ENCODE assay signal across 24 cellular contexts in genomic region chr14:32590157-32590556, GRCh38.
"Had no signal": no experiment of that assay in that cellular context is flagged by ENCODE, and none has a peak within 500 bp of the region (broad histone marks: within the 10 kb centered on the region; RNA-seq: fewer than 3 reads in every experiment).

No MANE protein-coding gene starts in this region.

- H3K9me3 Mint-ChIP-seq: activated CD8-positive, alpha-beta T cell treated with anti-CD3 and anti-CD28 coated beads for 36 hours; activated naive CD8-positive, alpha-beta T cell treated with anti-CD3 and anti-CD28 coated beads, Interleukin-2, amount 10 ng/mL, durations not matched to agents 7 days and 5 days; T-helper 1 cell treated with Interleukin-12 subunit alpha and Interleukin-12 subunit beta and Interleukin-4 antibody, amounts not matched to agents 30 μg/mL and 1 μg/mL, for 36 hours had no signal

- H3K4me1 Mint-ChIP-seq: activated naive CD8-positive, alpha-beta T cell treated with anti-CD3 and anti-CD28 coated beads, Interleukin-2, amount 10 ng/mL, durations not matched to agents 7 days and 5 days had no signal

- DNase-seq: activated CD4-positive, alpha-beta T cell treated with anti-CD3 and anti-CD28 coated beads for 4 hours; activated CD8-positive, alpha-beta memory T cell treated with anti-CD3 and anti-CD28 coated beads, Interleukin-2, amount 50 U/mL, for 4 hours; activated CD8-positive, alpha-beta T cell treated with anti-CD3 and anti-CD28 coated beads for 36 hours; activated naive CD4-positive, alpha-beta T cell treated with anti-CD3 and anti-CD28 coated beads, Interleukin-2, amount 50 U/mL, for 16 hours; activated naive CD8-positive, alpha-beta T cell treated with anti-CD3 and anti-CD28 coated beads, Interleukin-2, amount 10 ng/mL, durations not matched to agents 7 days and 5 days; body of pancreas; cerebellar nuclear complex; NCI-H1105 treated with DMSO at 0.1 percent for 48 hours; NCI-H1436 treated with DMSO at 0.1 percent for 48 hours; NCI-H1930; NCI-H2107; NCI-H2171 treated with DMSO at 0.1 percent for 48 hours; NCI-H226; NCI-H526; NCI-H774; NK-92 treated with Interleukin-12 subunit alpha and Interleukin-12 subunit beta, amount 100 ng/mL, for 24 hours; OCI-M1; SHP77 treated with DMSO at 0.1 percent for 48 hours had no signal

- H3K27me3 Mint-ChIP-seq: activated CD8-positive, alpha-beta T cell treated with anti-CD3 and anti-CD28 coated beads for 36 hours; activated naive CD8-positive, alpha-beta T cell treated with anti-CD3 and anti-CD28 coated beads, Interleukin-2, amount 10 ng/mL, durations not matched to agents 7 days and 5 days had no signal

- H3K36me3 ChIP-seq: cardiac muscle cell had no signal

- H3K27ac ChIP-seq: ascending aorta, body of pancreas, cardiac muscle cell, RWPE1 had no signal

- H3K27ac Mint-ChIP-seq: activated CD8-positive, alpha-beta T cell treated with anti-CD3 and anti-CD28 coated beads for 36 hours; activated naive CD8-positive, alpha-beta T cell treated with anti-CD3 and anti-CD28 coated beads, Interleukin-2, amount 10 ng/mL, durations not matched to agents 7 days and 5 days; T-helper 1 cell treated with Interleukin-12 subunit alpha and Interleukin-12 subunit beta and Interleukin-4 antibody, amounts not matched to agents 30 μg/mL and 1 μg/mL, for 36 hours had no signal

- H3K4me3 Mint-ChIP-seq: activated CD8-positive, alpha-beta T cell treated with anti-CD3 and anti-CD28 coated beads for 36 hours; activated naive CD8-positive, alpha-beta T cell treated with anti-CD3 and anti-CD28 coated beads, Interleukin-2, amount 10 ng/mL, durations not matched to agents 7 days and 5 days; T-helper 1 cell treated with Interleukin-12 subunit alpha and Interleukin-12 subunit beta and Interleukin-4 antibody, amounts not matched to agents 30 μg/mL and 1 μg/mL, for 36 hours had no signal

- H3K4me1 ChIP-seq: body of pancreas had no signal

- ATAC-seq: activated CD4-positive, CD25-positive, alpha-beta regulatory T cell treated with anti-CD3 and anti-CD28 coated beads, Interleukin-2, amount 50 U/mL, for 24 hours; activated CD8-positive, alpha-beta T cell treated with anti-CD3 and anti-CD28 coated beads for 36 hours; body of pancreas; Panc1 had no signal

- H3K36me3 Mint-ChIP-seq: activated naive CD8-positive, alpha-beta T cell treated with anti-CD3 and anti-CD28 coated beads, Interleukin-2, amount 10 ng/mL, durations not matched to agents 7 days and 5 days had no signal

- H3K9me3 ChIP-seq: ascending aorta, body of pancreas had no signal

- H3K27me3 ChIP-seq: ascending aorta, body of pancreas, cardiac muscle cell had no signal

- H3K4me3 ChIP-seq: ascending aorta, body of pancreas, cardiac muscle cell had no signal
